Comparison of ENCODE assay signal across 8 cellular contexts in genomic region chr2:121530563-121531334, GRCh38. TPM values are rescaled to one million over a fixed set of nuclear protein-coding genes. Genes with fewer than 3 reads are reported as not detected.
A peak's percentile ranks its signal among the peaks of the same experiment; 100 is the strongest.
DNase-seq lines count a peak whose midpoint lies in the region; ATAC-seq and TF ChIP-seq lines count a peak whose summit lies in the region.

Gene RNU4ATAC (plus strand): TSS chr2:121530880.

- no peaks in the 10 kb centered on the region for H3K9me2 ChIP-seq in PC-3 (replicated peaks; ENCODE audit: low read length)

- H3K4me3 ChIP-seq in PC-3 (ENCODE audit: low read length): peak within 1 kb of the TSS; percentile 94
- H3K4me3 ChIP-seq in esophagus squamous epithelium: peak within 1 kb of the TSS; percentile 57 to 86 (median 73)

- H3K36me3 ChIP-seq in PC-3 (ENCODE audit: low read depth, low read length) (peaks cover 3% of the 10 kb centered on the region; the same call in 1 of the 2 replicates), esophagus squamous epithelium (peaks cover 0 to 13% (median 0%) of the 10 kb centered on the region in 3 donors)

- H3K4me3 Mint-ChIP-seq in IgD-negative memory B cell: peak within 1 kb of the TSS; percentile 89 to 99 (median 97)
- peak within 1 kb of the TSS; percentile 98 for H3K4me3 Mint-ChIP-seq in activated T-cell treated with anti-CD3 and anti-CD28 coated beads, Interleukin-2, amount 50 U/mL, for 4 hours

- peaks cover 0 to 1% (median 0%) of the 10 kb centered on the region in 3 donors for H3K9me3 Mint-ChIP-seq in IgD-negative memory B cell
- H3K9me3 Mint-ChIP-seq in activated T-cell treated with anti-CD3 and anti-CD28 coated beads, Interleukin-2, amount 50 U/mL, for 4 hours: no peaks in the 10 kb centered on the region

- TF ChIP-seq POLR2A in esophagus squamous epithelium (IDR thresholded peaks at IDR 0.05): peak; percentile 93 to 99 (median 98)

- H3K4me1 Mint-ChIP-seq in IgD-negative memory B cell: peaks cover 23 to 30% (median 26%) of the 10 kb centered on the region in 3 donors
- peaks cover 46% of the 10 kb centered on the region for H3K4me1 Mint-ChIP-seq in activated T-cell treated with anti-CD3 and anti-CD28 coated beads, Interleukin-2, amount 50 U/mL, for 4 hours (ENCODE audit: low read depth)

- 1% methylated on average over 31 to 45 of the region's 47 CpGs for WGBS in esophagus squamous epithelium, 2 donors

- H3K4me1 ChIP-seq in PC-3 (ENCODE audit: insufficient read depth, low read length) (peaks cover 29% of the 10 kb centered on the region), esophagus squamous epithelium (peaks cover 33 to 82% (median 40%) of the 10 kb centered on the region in 3 donors)

- CTCF ChIA-PET in PC-3 (lab: Charles Lee): interaction anchor here (0.6 kb wide), 2 partner anchors 66 to 191 kb away, joined by 3 read pairs; no protein-coding TSS in a partner anchor

- TSS peak; percentile 100 for BruUV-seq in PC-3 (replicated peaks; lab: Mats Ljungman, UMichigan)

- H3K27ac ChIP-seq in PC-3 (ENCODE audit: low read length) (peak within 1 kb of the TSS; percentile 99), esophagus squamous epithelium (peak within 1 kb of the TSS; percentile 92 to 98 (median 97))

- intact Hi-C loops in PC-3 (cut with micrococcal nuclease) (loop anchor here (1.0 to 2.0 kb wide), 7 partner anchors 66 to 225 kb away; partner anchors contain the start of genes CLASP1, NIFK and TSN), esophagus squamous epithelium (cut with DNase I) (loop anchor here (10.0 kb wide), 1 partner anchor 184 kb away; no protein-coding TSS in a partner anchor)

- H3K79me2 ChIP-seq in PC-3 (ENCODE audit: low read length): peaks cover 46% of the 10 kb centered on the region

- peak within 1 kb of the TSS; percentile 94 for H3K4me2 ChIP-seq in PC-3 (ENCODE audit: low read length)

- H3F3A ChIP-seq in PC-3 (ENCODE audit: low read length, unreplicated experiment): peaks cover 7% of the 10 kb centered on the region

- no peaks in the 10 kb centered on the region for H3K9me3 ChIP-seq in PC-3 (ENCODE audit: low read length)
- no peaks in the 10 kb centered on the region for H3K9me3 ChIP-seq in esophagus squamous epithelium

- no peaks in the 10 kb centered on the region for H3K36me3 Mint-ChIP-seq in IgD-negative memory B cell
- H3K36me3 Mint-ChIP-seq in activated T-cell treated with anti-CD3 and anti-CD28 coated beads, Interleukin-2, amount 50 U/mL, for 4 hours (ENCODE audit: insufficient read depth): peaks cover 12% of the 10 kb centered on the region

- no peaks in the 10 kb centered on the region for H4K20me1 ChIP-seq in PC-3 (ENCODE audit: low read length)

- no peaks in the 10 kb centered on the region for H3K27me3 Mint-ChIP-seq in IgD-negative memory B cell
- H3K27me3 Mint-ChIP-seq in activated T-cell treated with anti-CD3 and anti-CD28 coated beads, Interleukin-2, amount 50 U/mL, for 4 hours (ENCODE audit: low read depth): no peaks in the 10 kb centered on the region

- peak within 1 kb of the TSS; percentile 94 to 100 (median 100) for H3K27ac Mint-ChIP-seq in IgD-negative memory B cell

- ATAC-seq in GM21529 (IDR thresholded peaks at IDR 0.05; ENCODE audit: unreplicated experiment) (peak; percentile 74), PC-3 (peak; percentile 79)
- ATAC-seq in activated T-cell treated with anti-CD3 and anti-CD28 coated beads, Interleukin-2, amount 50 U/mL, for 4 hours: peak; percentile 83 to 84

- DNase-seq in DMS53 (lab: John Stamatoyannopoulos, UW) (peak; percentile 98), PC-3 (peak; percentile 99), esophagus squamous epithelium (lab: John Stamatoyannopoulos, UW) (peak; percentile 25), myocyte (ENCODE audit: low read depth) (peak; percentile 97)
- DNase-seq in activated T-cell treated with anti-CD3 and anti-CD28 coated beads, Interleukin-2, amount 50 U/mL, for 4 hours: peak; percentile 83
- DNase-seq in stimulated activated CD8-positive, alpha-beta memory T cell treated with anti-CD3 and anti-CD28 coated beads, Interleukin-7, amount 100 ng/mL, for 48 hours (ENCODE audit: extremely low read depth in 1 of 2, low read depth in 1 of 2): peak; percentile 70 to 71

- peak within 1 kb of the TSS; percentile 96 for H3K9ac ChIP-seq in PC-3 (ENCODE audit: low read length)

- H2AFZ ChIP-seq in PC-3 (ENCODE audit: low read length): peak within 1 kb of the TSS; percentile 97

- POLR2A ChIA-PET in PC-3 (lab: Charles Lee; ENCODE audit: unreplicated experiment): interaction anchor here (0.6 to 1.5 kb wide), 6 partner anchors 9 to 175 kb away, joined by 4 to 10 read pairs (median 4); no protein-coding TSS in a partner anchor

- peak; percentile 58 for TF ChIP-seq CTCF in PC-3 (conservative IDR thresholded peaks at IDR 0.05; ENCODE audit: low read depth, low read length)
- TF ChIP-seq CTCF in esophagus squamous epithelium (IDR thresholded peaks at IDR 0.05): peak; percentile 41 to 79 (median 72)

- H3K27me3 ChIP-seq in PC-3 (ENCODE audit: low read length) (no peaks in the 10 kb centered on the region), esophagus squamous epithelium (no peaks in the 10 kb centered on the region)

RNA-seq across cellular contexts. Expression of gene RNU4ATAC, which starts in this region (rescaled TPM):
- not detected for polyA plus RNA-seq in IgD-negative memory B cell
- total RNA-seq in PC-3 (2014; rRNA removed): not detected in 2 replicates
- total RNA-seq in activated T-cell treated with anti-CD3 and anti-CD28 coated beads, Interleukin-2, amount 50 U/mL, for 4 hours: not detected
- total RNA-seq in esophagus squamous epithelium: not detected
- not detected in 2 replicates for total RNA-seq in myocyte
- not detected for polyA plus RNA-seq in myocyte (2012)

Comparison
In these comparisons a context has a peak if more than half of its experiments do, and no peak if none do; other contexts are left out.
1. Peak in every context shown above with its lines: DNase-seq, ATAC-seq, H3K4me3 ChIP-seq and H3K27ac ChIP-seq.
2. Peak in DNase-seq, ATAC-seq, H3K4me3 ChIP-seq, H3K27ac ChIP-seq, H3K9ac ChIP-seq and H3K4me2 ChIP-seq in PC-3; RNA of the gene not detected or under 1 TPM.
3. Peak in DNase-seq and ATAC-seq in activated T-cell treated with anti-CD3 and anti-CD28 coated beads, Interleukin-2, amount 50 U/mL, for 4 hours; RNA of the gene not detected or under 1 TPM.
4. Peak in DNase-seq, H3K4me3 ChIP-seq and H3K27ac ChIP-seq in esophagus squamous epithelium; RNA of the gene not detected or under 1 TPM.
5. Peak in DNase-seq in myocyte; RNA of the gene not detected or under 1 TPM.
6. DNase-seq: peak in every context shown above with its lines; median percentile 99 in PC-3; 98 in DMS53; 97 in myocyte; 83 in activated T-cell treated with anti-CD3 and anti-CD28 coated beads, Interleukin-2, amount 50 U/mL, for 4 hours; 70 in stimulated activated CD8-positive, alpha-beta memory T cell treated with anti-CD3 and anti-CD28 coated beads, Interleukin-7, amount 100 ng/mL, for 48 hours; 25 in esophagus squamous epithelium.